Comparison of ENCODE assay signal across 12 cellular contexts in genomic region chr2:42050350-42051167, GRCh38. TPM values are rescaled to one million over a fixed set of nuclear protein-coding genes. Genes with fewer than 3 reads are reported as not detected.
DNase-seq lines count a peak whose midpoint lies in the region; ATAC-seq and TF ChIP-seq lines count a peak whose summit lies in the region.
"Had no signal": no experiment of that assay in that cellular context is flagged by ENCODE, and none has a peak within 500 bp of the region (broad histone marks: within the 10 kb centered on the region; RNA-seq: fewer than 3 reads in every experiment).

No MANE protein-coding gene starts in this region.

- H3K4me2 ChIP-seq in mammary epithelial cell (ENCODE audit: insufficient read depth, low read depth, low read length): no peak overlapping the region

- H3K9me3 ChIP-seq in breast epithelium (no peaks in the 10 kb centered on the region), mammary epithelial cell (replicated peaks; ENCODE audit: insufficient read depth, low read length) (no peaks in the 10 kb centered on the region), esophagus (ENCODE audit: control insufficient read depth in 2 of 2, insufficient read depth in 1 of 2, low read depth in 1 of 2, low read length in 1 of 2) (no peaks in the 10 kb centered on the region), muscle layer of duodenum (ENCODE audit: control insufficient read depth in 1 of 2, low read length in 2 of 2) (no peaks in the 10 kb centered on the region), upper lobe of right lung (no peaks in the 10 kb centered on the region)

- H3K4me1 ChIP-seq in breast epithelium (no peaks in the 10 kb centered on the region), mammary epithelial cell (ENCODE audit: insufficient read depth, low read length) (peaks cover 6% of the 10 kb centered on the region), esophagus (ENCODE audit: control insufficient read depth in 2 of 2, insufficient read depth in 2 of 2, low read length in 1 of 2) (peaks cover 0 to 10% of the 10 kb centered on the region in 2 donors), muscle layer of duodenum (ENCODE audit: control insufficient read depth in 1 of 2, insufficient read depth in 2 of 2, low read length in 2 of 2) (peaks cover 28 to 45% of the 10 kb centered on the region in 2 donors), upper lobe of right lung (peaks cover 26% of the 10 kb centered on the region)

- in situ Hi-C loops in mammary epithelial cell (cut with MboI; ENCODE audit: low sequenced_read_pairs in 2 of 2): no loop called here

- ATAC-seq in upper lobe of right lung: no peak

- H4K20me1 ChIP-seq in mammary epithelial cell (ENCODE audit: insufficient read depth, low read length): no peaks in the 10 kb centered on the region

- WGBS in mammary epithelial cell (ENCODE audit: low coverage, missing lambda C conversion rate): 83% methylated on average over 6 of the region's 8 CpGs
- 59 to 70% methylated on average over 8 of the region's 8 CpGs for WGBS in esophagus, 2 donors

- BruUV-seq in mammary epithelial cell (replicated peaks; lab: Mats Ljungman, UMichigan): no TSS peak

- H3K27me3 ChIP-seq in breast epithelium (no peaks in the 10 kb centered on the region), mammary epithelial cell (ENCODE audit: insufficient read depth, low read length) (peaks cover 23% of the 10 kb centered on the region), esophagus (ENCODE audit: control insufficient read depth in 1 of 2, insufficient read depth in 2 of 2, low read length in 2 of 2) (no peaks in the 10 kb centered on the region), muscle layer of duodenum (ENCODE audit: low read depth, low read length) (no peaks in the 10 kb centered on the region), upper lobe of right lung (no peaks in the 10 kb centered on the region)

- TF ChIP-seq POLR2A in breast epithelium (IDR thresholded peaks at IDR 0.05): no peak

- H2AFZ ChIP-seq in mammary epithelial cell (ENCODE audit: low read depth, low read length): no peak overlapping the region

- H3K4me3 ChIP-seq in breast epithelium: peak overlapping the region in 2 of 3 donors; percentile 77 to 90
- no peak overlapping the region for H3K4me3 ChIP-seq in mammary epithelial cell (replicated peaks in 1 of 3; ENCODE audit: insufficient read depth in 1 of 3, low read depth in 2 of 3, low read length in 3 of 3)
- peak overlapping the region in 1 of 2 donors; percentile 48 for H3K4me3 ChIP-seq in esophagus (ENCODE audit: low read depth in 1 of 2, low read length in 2 of 2)
- peak overlapping the region; percentile 76 to 88 for H3K4me3 ChIP-seq in muscle layer of duodenum (ENCODE audit: low read depth in 1 of 2, low read length in 2 of 2)
- H3K4me3 ChIP-seq in upper lobe of right lung: peak overlapping the region; percentile 63

- CTCF ChIA-PET in mammary epithelial cell (lab: Charles Lee; ENCODE audit: low non-redundant PET): no interaction called here

- H3K79me2 ChIP-seq in mammary epithelial cell (ENCODE audit: insufficient read depth, low read length): no peaks in the 10 kb centered on the region

- no peak for DNase-seq in breast epithelium (ENCODE audit: low spot score in 2 of 2)
- DNase-seq in mammary epithelial cell: no peak
- DNase-seq in upper lobe of right lung: no peak
- no peak for DNase-seq in HCEC 1CT
- no peak for DNase-seq in activated gamma-delta T cell (lab: John Stamatoyannopoulos, UW)
- no peak for DNase-seq in Ammon's horn (ENCODE audit: low spot score)
- DNase-seq: 8988T; activated naive CD8-positive, alpha-beta T cell treated with anti-CD3 and anti-CD28 coated beads, Interleukin-2, amount 10 ng/mL, durations not matched to agents 7 days and 5 days; NCI-H2107; RPMI8226 had no signal

- peak overlapping the region in 1 of 2 donors; percentile 85 for H3K27ac ChIP-seq in breast epithelium
- H3K27ac ChIP-seq in mammary epithelial cell (ENCODE audit: insufficient read depth, low read depth, low read length): no peak overlapping the region
- H3K27ac ChIP-seq in esophagus (ENCODE audit: low read depth in 2 of 2, low read length in 1 of 2): peak overlapping the region; percentile 61 to 69
- H3K27ac ChIP-seq in muscle layer of duodenum (ENCODE audit: low read length): peak overlapping the region; percentile 99
- peak overlapping the region; percentile 76 for H3K27ac ChIP-seq in upper lobe of right lung

- dilution Hi-C loops in mammary epithelial cell (cut with HindIII; ENCODE audit: low sequenced_read_pairs): no loop called here

- no peak for TF ChIP-seq CTCF in breast epithelium (IDR thresholded peaks at IDR 0.05)
- TF ChIP-seq CTCF in mammary epithelial cell (conservative IDR thresholded peaks at IDR 0.05 in 1 of 2, IDR thresholded peaks at IDR 0.05 in 1 of 2; ENCODE audit: extremely low read depth in 1 of 2, insufficient read depth in 1 of 2, low read depth in 1 of 2, low read length in 2 of 2): no peak
- no peak for TF ChIP-seq CTCF in upper lobe of right lung (IDR thresholded peaks at IDR 0.05)

- intact Hi-C loops in breast epithelium (cut with DNase I; ENCODE audit: low total_unique reads) (no loop called here), mammary epithelial cell (cut with micrococcal nuclease) (no loop called here), upper lobe of right lung (cut with DNase I) (no loop called here)

- no peak overlapping the region for H3K9ac ChIP-seq in mammary epithelial cell (ENCODE audit: insufficient read depth, low read length)

- H3K36me3 ChIP-seq in breast epithelium (no peaks in the 10 kb centered on the region), mammary epithelial cell (ENCODE audit: insufficient read depth, low read length) (no peaks in the 10 kb centered on the region), esophagus (ENCODE audit: control insufficient read depth in 2 of 2, insufficient read depth in 2 of 2, low read length in 1 of 2) (no peaks in the 10 kb centered on the region), muscle layer of duodenum (ENCODE audit: control insufficient read depth in 1 of 2, insufficient read depth in 2 of 2, low read length in 2 of 2) (peaks cover 5 to 7% of the 10 kb centered on the region in 2 donors), upper lobe of right lung (peaks cover 5% of the 10 kb centered on the region)

RNA-seq across cellular contexts. Expression of gene PKDCC, which starts 2.7 kb away (rescaled TPM):
- 100 to 1,000 TPM in 1 of 3 donors, 10 to 100 TPM in 2; 19.3 to 131 (median 95.4) TPM for total RNA-seq in breast epithelium
- under 1 TPM in 1 of 2 donors, not detected in 1; 0.17 TPM for total RNA-seq in mammary epithelial cell
- polyA plus RNA-seq in mammary epithelial cell: not detected
- not detected for polyA minus RNA-seq in mammary epithelial cell
- polyA plus RNA-seq in esophagus: 1 to 10 TPM; 3.7 to 6.2 TPM
- 65.5 TPM for total RNA-seq in upper lobe of right lung
- total RNA-seq: activated naive CD8-positive, alpha-beta T cell treated with anti-CD3 and anti-CD28 coated beads, Interleukin-2, amount 10 ng/mL, durations not matched to agents 7 days and 5 days had no signal

Comparison
In these comparisons a context has a peak if more than half of its experiments do, and no peak if none do; other contexts are left out.
1. H3K4me3 ChIP-seq: peak in breast epithelium (2 of 3), muscle layer of duodenum (2 of 2) and upper lobe of right lung (single experiment); none in mammary epithelial cell (0 of 3).
2. RNA of gene PKDCC, which starts 2.7 kb away (total RNA-seq): 19.3 to 131 TPM in breast epithelium and 65.5 TPM in upper lobe of right lung (single experiment); 0.17 TPM in mammary epithelial cell; every median in the first group is over 10 times any median in the second.